8 cellular contexts compared by ENCODE assay signal in genomic region chr12:119176267-119177055, GRCh38. TPM values are rescaled to one million over a fixed set of nuclear protein-coding genes. Genes with fewer than 3 reads are reported as not detected.
DNase-seq lines count a peak whose midpoint lies in the region; ATAC-seq, FAIRE-seq and TF ChIP-seq lines count a peak whose summit lies in the region.

No MANE protein-coding gene starts in this region.

- H2BK15ac ChIP-seq in H1 (ENCODE audit: low read length), result no peak overlapping the region

- H3K27me3 Mint-ChIP-seq in mesothelial cell of epicardium (ENCODE audit: low read depth) (no peaks in the 10 kb centered on the region), natural killer cell (ENCODE audit: low read depth in 2 of 2) (peaks cover 13 to 20% of the 10 kb centered on the region in 2 donors)

- peaks cover 12 to 36% (median 21%) of the 10 kb centered on the region in 4 experiments for H3K4me1 ChIP-seq in H1 (replicated peaks in 1 of 4; ENCODE audit: control insufficient read depth in 3 of 4, insufficient read depth in 4 of 4, low read length in 3 of 4)

- no peak overlapping the region for H3K14ac ChIP-seq in H1 (ENCODE audit: insufficient read length)

- H3K4me1 Mint-ChIP-seq in mesothelial cell of epicardium, result peaks cover 52% of the 10 kb centered on the region
- H3K4me1 Mint-ChIP-seq in natural killer cell, result no peaks in the 10 kb centered on the region

- H3K23ac ChIP-seq in H1 (ENCODE audit: insufficient read length), result no peak overlapping the region

- peak overlapping the region; percentile 54; the same call in 1 of the 2 replicates for H2BK20ac ChIP-seq in H1 (ENCODE audit: low read length)

- no peaks in the 10 kb centered on the region for H3K36me3 Mint-ChIP-seq in mesothelial cell of epicardium
- no peaks in the 10 kb centered on the region for H3K36me3 Mint-ChIP-seq in natural killer cell

- peak overlapping the region; percentile 65; the same call in 1 of the 2 replicates for H2BK12ac ChIP-seq in H1 (ENCODE audit: low read depth, low read length)

- H2BK120ac ChIP-seq in H1 (replicated peaks; ENCODE audit: low read depth, low read length), result no peak overlapping the region

- H3K9me3 Mint-ChIP-seq in mesothelial cell of epicardium, result no peaks in the 10 kb centered on the region
- H3K9me3 Mint-ChIP-seq in natural killer cell, result no peaks in the 10 kb centered on the region

- FAIRE-seq in H1 (lab: Jason Lieb, UNC), result no peak

- H2AK5ac ChIP-seq in H1 (ENCODE audit: low read depth, low read length), result no peak overlapping the region

- CTCF ChIA-PET in H1 (lab: Charles Lee; ENCODE audit: partially characterized antibody), result interaction anchor here (0.7 to 2.2 kb wide), 7 partner anchors 14 to 249 kb away, joined by 3 to 10 read pairs (median 3); no protein-coding TSS in a partner anchor

- no peaks in the 10 kb centered on the region for H3K79me1 ChIP-seq in H1 (ENCODE audit: low read depth, low read length)

- peaks cover 0 to 5% of the 10 kb centered on the region in 2 experiments; a peak in 1 of 4 replicates for H3K79me2 ChIP-seq in H1 (ENCODE audit: control insufficient read depth in 1 of 2, insufficient read depth in 2 of 2, low read length in 2 of 2)

- no peaks in the 10 kb centered on the region; the same call in 1 of the 2 replicates for H3K23me2 ChIP-seq in H1 (ENCODE audit: low read depth, low read length)

- H3K27ac Mint-ChIP-seq in mesothelial cell of epicardium (peak overlapping the region; percentile 95), natural killer cell (no peak overlapping the region)

- H2BK5ac ChIP-seq in H1 (ENCODE audit: low read depth, low read length), result no peak overlapping the region

- no peak overlapping the region for H3K56ac ChIP-seq in H1 (replicated peaks; ENCODE audit: insufficient read length, low read depth, low read length)

- no peak overlapping the region; the same call in 1 of the 2 replicates for H3K27ac ChIP-seq in H1 (ENCODE audit: low read depth, low read length)

- 0 out of 2 replicates have a peak overlapping the region, but pooled peaks have one; percentile 67 for H3K18ac ChIP-seq in H1 (ENCODE audit: extremely low read depth, low read length)

- no peak for TF ChIP-seq POLR2A in H1 (IDR thresholded peaks at IDR 0.05; ENCODE audit: control extremely low read depth in 1 of 2, low read depth in 2 of 2, low read length in 2 of 2)

- TF ChIP-seq RAD21 in H1 (IDR thresholded peaks at IDR 0.05 in 1 of 2, conservative IDR thresholded peaks at IDR 0.05 in 1 of 2; ENCODE audit: low read depth in 2 of 2, low read length in 2 of 2), result no peak

- no peak overlapping the region for H3K4me2 ChIP-seq in H1 (ENCODE audit: insufficient read depth in 1 of 2, low read depth in 2 of 2, low read length in 2 of 2)

- WGBS in H1 (ENCODE audit: extremely low coverage in 1 of 2, insufficient coverage in 1 of 2, insufficient read length in 1 of 2, insufficient replicate concordance in 2 of 2, low coverage in 1 of 2, low lambda C conversion rate in 2 of 2, missing lambda C conversion rate in 1 of 2), 2 experiments, result 80% methylated on average over 21 of the region's 21 CpGs; no CpG with 5 or more reads in 1 of the 2 experiments

- no peak overlapping the region for H4K5ac ChIP-seq in H1 (ENCODE audit: insufficient read length, low read depth, low read length)

- no peak overlapping the region for H3K9ac ChIP-seq in H1 (replicated peaks in 1 of 4; ENCODE audit: extremely low read depth in 1 of 4, low read depth in 3 of 4, low read length in 3 of 4)

- H3K4me3 Mint-ChIP-seq in mesothelial cell of epicardium (peak overlapping the region; percentile 40), natural killer cell (no peak overlapping the region)

- no peak for TF ChIP-seq EP300 in H1 (IDR thresholded peaks at IDR 0.05; ENCODE audit: borderline replicate concordance in 1 of 2, low read depth in 2 of 2, low read length in 2 of 2)

- DNase-seq in Daoy (ENCODE audit: low read depth) (peak; percentile 96), NCI-H460 (ENCODE audit: extremely low read depth, low read depth) (peak; percentile 84), H1 (ENCODE audit: low read depth in 1 of 2, low spot score in 2 of 2) (peak in 1 of 2 experiments; percentile 51), mesothelial cell of epicardium (ENCODE audit: low spot score in 2 of 2, unreplicated experiment in 2 of 2) (peak; percentile 59 to 76), natural killer cell (no peak), left lobe of liver (ENCODE audit: low spot score) (no peak)

- POLR2A ChIA-PET in H1 (lab: Charles Lee; ENCODE audit: partially characterized antibody), result interaction anchor here (0.6 to 1.3 kb wide), 3 partner anchors 23 to 42 kb away, joined by 3 read pairs; no protein-coding TSS in a partner anchor

- H3K4ac ChIP-seq in H1 (replicated peaks; ENCODE audit: insufficient read length, low read depth, low read length), result peak overlapping the region; percentile 18

- intact Hi-C loops in natural killer cell (cut with micrococcal nuclease), result no loop called here

- ATAC-seq in natural killer cell (no peak), left lobe of liver (no peak), HG03439 (IDR thresholded peaks at IDR 0.05; ENCODE audit: unreplicated experiment) (no peak), GM18502 (IDR thresholded peaks at IDR 0.05; ENCODE audit: poor library complexity, unreplicated experiment) (no peak)

- H2AFZ ChIP-seq in H1 (ENCODE audit: low read length), result peak overlapping the region; percentile 61; the same call in 1 of the 2 replicates

- no peaks in the 10 kb centered on the region for H3K9me3 ChIP-seq in H1 (ENCODE audit: insufficient read depth in 2 of 2, low read depth in 1 of 2, low read length in 1 of 2)

- no peaks in the 10 kb centered on the region; a peak in 1 of 7 replicates for H3K27me3 ChIP-seq in H1 (replicated peaks in 1 of 4; ENCODE audit: control insufficient read depth in 3 of 4, extremely low read depth in 1 of 4, insufficient read depth in 3 of 4, low read length in 3 of 4)

- no peaks in the 10 kb centered on the region for H4K20me1 ChIP-seq in H1 (replicated peaks in 1 of 2; ENCODE audit: control insufficient read depth in 1 of 2, insufficient read depth in 2 of 2, low read length in 2 of 2)

- H4K91ac ChIP-seq in H1 (replicated peaks; ENCODE audit: insufficient read length, low read length), result no peak overlapping the region

- TF ChIP-seq CTCF in H1 (IDR thresholded peaks at IDR 0.05; ENCODE audit: control extremely low read depth in 1 of 3, insufficient read depth in 1 of 3, low read depth in 1 of 3, low read length in 3 of 3) (no peak), mesothelial cell of epicardium (IDR thresholded peaks at IDR 0.05; ENCODE audit: unreplicated experiment) (no peak), natural killer cell (IDR thresholded peaks at IDR 0.05) (no peak)

- H3K36me3 ChIP-seq in H1 (ENCODE audit: control insufficient read depth in 2 of 4, insufficient read depth in 4 of 4, low read length in 3 of 4), result no peaks in the 10 kb centered on the region

- H3K4me3 ChIP-seq in H1 (ENCODE audit: extremely low read depth in 1 of 4, insufficient read depth in 2 of 4, low read depth in 3 of 4, low read length in 4 of 4), result no peak overlapping the region

- H4K8ac ChIP-seq in H1 (ENCODE audit: extremely low read depth, insufficient read depth, low read length), result peak overlapping the region; percentile 72; the same call in 1 of the 2 replicates

TF ChIP-seq in H1, 55 proteins besides CTCF, POLR2A, EP300 and RAD21:
- TF ChIP-seq KDM1A (IDR thresholded peaks at IDR 0.05; ENCODE audit: borderline replicate concordance, low read length) (peak; percentile 75; the same call in 1 of the 2 replicates), SAP30 (IDR thresholded peaks at IDR 0.05; ENCODE audit: insufficient read depth, insufficient replicate concordance, low read length) (no peak), RBBP5 (IDR thresholded peaks at IDR 0.05; ENCODE audit: borderline replicate concordance, low read depth, low read length) (no peak), TBP (IDR thresholded peaks at IDR 0.05; ENCODE audit: low read depth, low read length) (no peak), CREB1 (IDR thresholded peaks at IDR 0.05) (peak; percentile 53; the same call in 1 of the 2 replicates)

RNA-seq across cellular contexts. Expression of gene HSPB8, which starts 2.3 kb away (rescaled TPM):
- 56.1 and 58.4 TPM in 2 replicates for total RNA-seq in Daoy (2014; rRNA removed; shearing (Covaris generic))
- total RNA-seq in NCI-H460 (2014; rRNA removed; shearing (Covaris generic)), result 35.8 and 36.9 TPM in 2 replicates
- 31.2 and 40.4 TPM in 2 replicates for polyA plus RNA-seq in NCI-H460 (2014; cell fraction: nucleus; rRNA removed)
- 11.7 TPM in 2 replicates for total RNA-seq in H1 (2021; fragmentation: NEBNext Ultra II Directional; extraction: Animal tissue kit (Norgen Biotek cat#: 25700))
- 17.4 and 28.2 TPM in 2 replicates for polyA plus RNA-seq in H1 (2011; rRNA removed)
- 13.1 TPM for polyA plus RNA-seq in H1 (2011; cell fraction: cytosol; rRNA removed)
- 11.9 TPM for polyA plus RNA-seq in H1 (2011; cell fraction: nucleus; rRNA removed)
- polyA plus RNA-seq in H1 (2012, experiment 1 of 2), result 17.8 to 18.5 TPM (median 18.0 TPM) in 4 replicates
- 26.1 TPM for polyA plus RNA-seq in H1 (2012, experiment 2 of 2)
- 5.5 TPM for polyA plus RNA-seq in H1 (2013, experiment 1 of 2)
- polyA plus RNA-seq in H1 (2013, experiment 2 of 2), result 5.8 TPM
- polyA minus RNA-seq in H1 (2011; rRNA and poly(A)+ RNA removed), result 9.3 and 14.3 TPM in 2 replicates
- 10.0 TPM for polyA minus RNA-seq in H1 (2011; cell fraction: cytosol; rRNA and poly(A)+ RNA removed)
- polyA minus RNA-seq in H1 (2011; cell fraction: nucleus; rRNA and poly(A)+ RNA removed), result 9.2 TPM
- total RNA-seq in mesothelial cell of epicardium (13.5 to 16.8 TPM (median 15.7 TPM) in 3 replicates), natural killer cell (not detected), left lobe of liver (0.96 TPM)

Comparison
In these comparisons a context has a peak if more than half of its experiments do, and no peak if none do; other contexts are left out.
1. DNase-seq: peak in Daoy (single experiment), NCI-H460 (single experiment) and mesothelial cell of epicardium (2 of 2); none in natural killer cell (single experiment) and left lobe of liver (single experiment).